Comparison of ENCODE assay signal across 1 cellular context in genomic region chr2:20439193-20439475, GRCh38.
TF ChIP-seq lines count a peak whose summit lies in the region.

No MANE protein-coding gene starts in this region.

TF ChIP-seq in HepG2, 621 proteins besides CTCF, POLR2A, EP300 and RAD21 (continued from another document and continues in another):
- TF ChIP-seq ZNF142 (CRISPR knock-in tag; IDR thresholded peaks at IDR 0.05) (no peak), TBL1XR1 (IDR thresholded peaks at IDR 0.05; ENCODE audit: borderline replicate concordance, low read length, partially characterized antibody) (no peak), NR2C2 (CRISPR knock-in tag; IDR thresholded peaks at IDR 0.05; ENCODE audit: borderline replicate concordance) (no peak; the same call in 1 of the 2 replicates), ZNF329 (CRISPR knock-in tag; IDR thresholded peaks at IDR 0.05; ENCODE audit: low read depth) (no peak), FOSL2 (CRISPR knock-in tag; IDR thresholded peaks at IDR 0.05) (peak; percentile 97), ZNF24 (IDR thresholded peaks at IDR 0.05) (no peak), RORA (CRISPR knock-in tag; IDR thresholded peaks at IDR 0.05) (no peak), PBX3 (CRISPR knock-in tag; IDR thresholded peaks at IDR 0.05; ENCODE audit: borderline replicate concordance) (no peak), NCOA1 (CRISPR knock-in tag; IDR thresholded peaks at IDR 0.05) (no peak), PHB2 (IDR thresholded peaks at IDR 0.05; ENCODE audit: partially characterized antibody) (no peak), ARID5B (CRISPR knock-in tag; IDR thresholded peaks at IDR 0.05) (peak; percentile 60), ZMYM4 (CRISPR knock-in tag; IDR thresholded peaks at IDR 0.05) (no peak), MAFG (CRISPR knock-in tag; IDR thresholded peaks at IDR 0.05) (no peak), NFE2L1 (CRISPR knock-in tag; IDR thresholded peaks at IDR 0.05; ENCODE audit: borderline replicate concordance) (no peak), RFX5 (IDR thresholded peaks at IDR 0.05; ENCODE audit: low read depth, low read length) (no peak), ATM (IDR thresholded peaks at IDR 0.05; ENCODE audit: borderline replicate concordance) (no peak), STAT6 (CRISPR knock-in tag; IDR thresholded peaks at IDR 0.05; ENCODE audit: borderline replicate concordance) (no peak), STAT5B (CRISPR knock-in tag; IDR thresholded peaks at IDR 0.05) (no peak), SMARCE1 (IDR thresholded peaks at IDR 0.05; ENCODE audit: borderline replicate concordance) (no peak), ATF4 (CRISPR knock-in tag; IDR thresholded peaks at IDR 0.05) (no peak; a peak in 1 of 4 replicates), ZSCAN30 (CRISPR knock-in tag; IDR thresholded peaks at IDR 0.05) (no peak), NPAS2 (CRISPR knock-in tag; IDR thresholded peaks at IDR 0.05; ENCODE audit: borderline replicate concordance) (no peak), PATZ1 (CRISPR knock-in tag; IDR thresholded peaks at IDR 0.05) (no peak), KLF13 (CRISPR knock-in tag; IDR thresholded peaks at IDR 0.05) (no peak), ZNF382 (CRISPR knock-in tag; IDR thresholded peaks at IDR 0.05; ENCODE audit: borderline replicate concordance) (no peak), BRCA1 (CRISPR knock-in tag; IDR thresholded peaks at IDR 0.05) (no peak), ZBTB25 (CRISPR knock-in tag; IDR thresholded peaks at IDR 0.05) (no peak), FOXK1 (CRISPR knock-in tag; IDR thresholded peaks at IDR 0.05; ENCODE audit: borderline replicate concordance, low read depth) (peak; percentile 50; the same call in 1 of the 2 replicates), ZNF782 (CRISPR knock-in tag; IDR thresholded peaks at IDR 0.05; ENCODE audit: borderline replicate concordance) (no peak), SIX4 (CRISPR knock-in tag; IDR thresholded peaks at IDR 0.05) (no peak), CREBL2 (CRISPR knock-in tag; IDR thresholded peaks at IDR 0.05; ENCODE audit: borderline replicate concordance) (no peak), ZNF160 (CRISPR knock-in tag; IDR thresholded peaks at IDR 0.05) (no peak), IKZF1 (IDR thresholded peaks at IDR 0.05) (no peak), ZNF44 (CRISPR knock-in tag; IDR thresholded peaks at IDR 0.05) (no peak)
